In genomic region chr3:140677764-140678163, GRCh38 we compare ENCODE assay signal across 19 cellular contexts. TPM values are rescaled to one million over a fixed set of nuclear protein-coding genes. Genes with fewer than 3 reads are reported as not detected.
DNase-seq lines count a peak whose midpoint lies in the region; ATAC-seq and TF ChIP-seq lines count a peak whose summit lies in the region.
"Had no signal": no experiment of that assay in that cellular context is flagged by ENCODE, and none has a peak within 500 bp of the region (broad histone marks: within the 10 kb centered on the region; RNA-seq: fewer than 3 reads in every experiment).

TRIM42 (plus strand) TSS chr3:140678064; CDS start chr3:140678230, 166 bp downstream.

- peak within 1 kb of the TSS; percentile 68 for H3K4me2 ChIP-seq in OCI-LY3 (ENCODE audit: low read length)
- no peak within 1 kb of the TSS for H3K4me2 ChIP-seq in PC-9
- H3K4me2 ChIP-seq: A549; BLaER1 treated with 17β-estradiol and CSF1 and Interleukin-3, amounts not matched to agents 10 nM and 100 nM had no signal

- BruUV-seq in PC-9 (replicated peaks; lab: Mats Ljungman, UMichigan) = no TSS peak

- H3K27me3 Mint-ChIP-seq in stimulated activated memory B cell treated with anti-CD40 and anti-IgM and Interleukin-4, amounts not matched to agents 10 μg/mL and 1 μg/mL and 100 μg/mL, for 72 hours = no peaks in the 10 kb centered on the region
- H3K27me3 Mint-ChIP-seq: CD4-positive, alpha-beta T cell had no signal

- H3K9me2 ChIP-seq in PC-9 (ENCODE audit: insufficient read depth) = no peaks in the 10 kb centered on the region

- CTCF ChIA-PET in PC-9 (lab: Charles Lee) = no interaction called here

- no peak within 1 kb of the TSS for H3K27ac Mint-ChIP-seq in stimulated activated memory B cell treated with anti-CD40 and anti-IgM and Interleukin-4, amounts not matched to agents 10 μg/mL and 1 μg/mL and 100 μg/mL, for 72 hours
- H3K27ac Mint-ChIP-seq: B cell; CD4-positive, alpha-beta T cell; CD8-positive, alpha-beta T cell had no signal

- no peak within 1 kb of the TSS for H3K4me3 Mint-ChIP-seq in stimulated activated memory B cell treated with anti-CD40 and anti-IgM and Interleukin-4, amounts not matched to agents 10 μg/mL and 1 μg/mL and 100 μg/mL, for 72 hours
- H3K4me3 Mint-ChIP-seq: B cell; CD4-positive, alpha-beta T cell; CD8-positive, alpha-beta T cell had no signal

- POLR2A ChIA-PET in PC-9 (lab: Charles Lee; ENCODE audit: unreplicated experiment) = no interaction called here

- H3K9me3 ChIP-seq in OCI-LY3 (ENCODE audit: insufficient read depth, low read length) (no peaks in the 10 kb centered on the region), PC-9 (ENCODE audit: insufficient read depth, low read depth) (no peaks in the 10 kb centered on the region)
- H3K9me3 ChIP-seq: A549, Caco-2 had no signal

- H3K9me3 Mint-ChIP-seq in stimulated activated memory B cell treated with anti-CD40 and anti-IgM and Interleukin-4, amounts not matched to agents 10 μg/mL and 1 μg/mL and 100 μg/mL, for 72 hours = peaks cover 4% of the 10 kb centered on the region
- H3K9me3 Mint-ChIP-seq: CD4-positive, alpha-beta T cell had no signal

- H3K9ac ChIP-seq in OCI-LY3 (ENCODE audit: low read length) = peak within 1 kb of the TSS; percentile 34; the same call in 1 of the 2 replicates
- H3K9ac ChIP-seq: BLaER1 treated with 17β-estradiol and CSF1 and Interleukin-3, amounts not matched to agents 10 nM and 100 nM had no signal

- no peak for TF ChIP-seq CTCF in OCI-LY3 (IDR thresholded peaks at IDR 0.05; ENCODE audit: low read depth, low read length)
- TF ChIP-seq CTCF in PC-9 (conservative IDR thresholded peaks at IDR 0.05) = no peak

- H3K27ac ChIP-seq in OCI-LY3 (ENCODE audit: low read length) (peak within 1 kb of the TSS; percentile 45), PC-9 (no peak within 1 kb of the TSS)
- H3K27ac ChIP-seq: 22Rv1; A549; BLaER1 treated with 17β-estradiol and CSF1 and Interleukin-3, amounts not matched to agents 10 nM and 100 nM; C4-2B had no signal

- H3K4me3 ChIP-seq in OCI-LY3 (ENCODE audit: low read length) (peak within 1 kb of the TSS; percentile 49), PC-9 (no peak within 1 kb of the TSS)
- H3K4me3 ChIP-seq: A549; BLaER1 treated with 17β-estradiol and CSF1 and Interleukin-3, amounts not matched to agents 10 nM and 100 nM had no signal

- H4K20me1 ChIP-seq in OCI-LY3 (ENCODE audit: insufficient read depth, low read length) (no peaks in the 10 kb centered on the region), PC-9 (ENCODE audit: insufficient read depth) (no peaks in the 10 kb centered on the region)
- H4K20me1 ChIP-seq: BLaER1 treated with 17β-estradiol and CSF1 and Interleukin-3, amounts not matched to agents 10 nM and 100 nM had no signal

- DNase-seq in NAMALWA (ENCODE audit: low spot score) (peak; percentile 30), PC-9 (no peak)
- DNase-seq: AML-193; Caco-2; Calu3; CD4-positive, alpha-beta T cell; CD8-positive, alpha-beta T cell; DMS79 treated with DMSO at 0.1 percent for 48 hours; GF-D8 had no signal

- peak within 1 kb of the TSS; percentile 23; the same call in 1 of the 2 replicates for H2AFZ ChIP-seq in OCI-LY3 (ENCODE audit: low read depth, low read length)
- H2AFZ ChIP-seq in PC-9 = no peak within 1 kb of the TSS

- no peaks in the 10 kb centered on the region for H3K36me3 Mint-ChIP-seq in stimulated activated memory B cell treated with anti-CD40 and anti-IgM and Interleukin-4, amounts not matched to agents 10 μg/mL and 1 μg/mL and 100 μg/mL, for 72 hours
- H3K36me3 Mint-ChIP-seq: CD8-positive, alpha-beta T cell had no signal

- H3K27me3 ChIP-seq in OCI-LY3 (ENCODE audit: low read depth, low read length) = no peaks in the 10 kb centered on the region
- H3K27me3 ChIP-seq in PC-9 (ENCODE audit: insufficient read depth, low read depth) = no peaks in the 10 kb centered on the region
- H3K27me3 ChIP-seq: BLaER1 treated with 17β-estradiol and CSF1 and Interleukin-3, amounts not matched to agents 10 nM and 100 nM had no signal

- no peaks in the 10 kb centered on the region for H3K4me1 Mint-ChIP-seq in stimulated activated memory B cell treated with anti-CD40 and anti-IgM and Interleukin-4, amounts not matched to agents 10 μg/mL and 1 μg/mL and 100 μg/mL, for 72 hours
- H3K4me1 Mint-ChIP-seq: B cell had no signal

- intact Hi-C loops in PC-9 (cut with micrococcal nuclease; ENCODE audit: unreplicated experiment) = no loop called here

- H3K79me2 ChIP-seq in OCI-LY3 (ENCODE audit: low read length) (no peaks in the 10 kb centered on the region), PC-9 (ENCODE audit: low read depth) (no peaks in the 10 kb centered on the region)

- H3K4me1 ChIP-seq in OCI-LY3 (ENCODE audit: low read length) (peaks cover 41% of the 10 kb centered on the region), PC-9 (replicated peaks; ENCODE audit: insufficient read depth) (no peaks in the 10 kb centered on the region)
- H3K4me1 ChIP-seq: A549; BLaER1 treated with 17β-estradiol and CSF1 and Interleukin-3, amounts not matched to agents 10 nM and 100 nM; Caco-2 had no signal

- peak; percentile 21 for ATAC-seq in stimulated activated memory B cell treated with anti-CD40 and anti-IgM and Interleukin-4, amounts not matched to agents 10 μg/mL and 1 μg/mL and 100 μg/mL, for 72 hours
- no peak for ATAC-seq in HG02588 (IDR thresholded peaks at IDR 0.05; ENCODE audit: unreplicated experiment)
- ATAC-seq in HG03469 (IDR thresholded peaks at IDR 0.05; ENCODE audit: unreplicated experiment) = no peak
- ATAC-seq: A549; CD8-positive, alpha-beta T cell had no signal

- no peaks in the 10 kb centered on the region for H3K36me3 ChIP-seq in OCI-LY3 (replicated peaks; ENCODE audit: low read depth, low read length)
- H3K36me3 ChIP-seq in PC-9 (ENCODE audit: low read depth) = no peaks in the 10 kb centered on the region
- H3K36me3 ChIP-seq: BLaER1 treated with 17β-estradiol and CSF1 and Interleukin-3, amounts not matched to agents 10 nM and 100 nM had no signal

- H3F3A ChIP-seq in PC-9 (ENCODE audit: insufficient read depth, low read depth) = no peaks in the 10 kb centered on the region

RNA-seq across cellular contexts. Expression of gene TRIM42, which starts in this region (rescaled TPM):
- total RNA-seq in PC-9 (2021) = not detected in 2 replicates
- total RNA-seq: A172; B cell; Caco-2; Calu3; CD4-positive, alpha-beta T cell; CD8-positive, alpha-beta T cell had no signal
